ENCODE assay signal across 8 cellular contexts in genomic region chr4:105709081-105709450, GRCh38. TPM values are rescaled to one million over a fixed set of nuclear protein-coding genes. Genes with fewer than 3 reads are reported as not detected.
DNase-seq lines count a peak whose midpoint lies in the region; ATAC-seq and TF ChIP-seq lines count a peak whose summit lies in the region.

No MANE protein-coding gene starts in this region.

- no peaks in the 10 kb centered on the region for H3K36me3 ChIP-seq in HUES64 (ENCODE audit: insufficient read depth, low read length)

- DNase-seq in SKM-1 treated with dmso at 0.1 percent for 144 hours (lab: John Stamatoyannopoulos, UW; ENCODE audit: unreplicated experiment), result peak; percentile 16
- no peak for DNase-seq in SKM-1 (lab: John Stamatoyannopoulos, UW; ENCODE audit: unreplicated experiment)
- peak; percentile 9 to 22 for DNase-seq in activated T-cell treated with anti-CD3 and anti-CD28 coated beads, Interleukin-2, amount 50 U/mL, for 72 hours
- DNase-seq in left cardiac atrium, result no peak
- DNase-seq in retinal pigment epithelial cell (ENCODE audit: low read depth), result no peak
- DNase-seq in activated CD8-positive, alpha-beta memory T cell treated with anti-CD3 and anti-CD28 coated beads, Interleukin-2, amount 50 U/mL, for 4 hours, result no peak

- no peaks in the 10 kb centered on the region for H3K27me3 ChIP-seq in HUES64 (ENCODE audit: insufficient read depth, low read length)

- H3K9me3 ChIP-seq in HUES64 (ENCODE audit: insufficient read depth, low read depth, low read length), result no peaks in the 10 kb centered on the region

- H3K27ac Mint-ChIP-seq in activated T-cell treated with anti-CD3 and anti-CD28 coated beads, Interleukin-2, amount 50 U/mL, for 72 hours, result peak overlapping the region; percentile 82

- peaks cover 18% of the 10 kb centered on the region for H3K4me1 ChIP-seq in HUES64 (ENCODE audit: insufficient read depth, low read length)

- peaks cover 3 to 6% of the 10 kb centered on the region in 2 donors for H3K36me3 Mint-ChIP-seq in activated T-cell treated with anti-CD3 and anti-CD28 coated beads, Interleukin-2, amount 50 U/mL, for 72 hours (ENCODE audit: insufficient read depth in 2 of 2)

- TF ChIP-seq CTCF in retinal pigment epithelial cell (conservative IDR thresholded peaks at IDR 0.05; ENCODE audit: low read depth, low read length), result no peak

- H3K4me3 Mint-ChIP-seq in activated T-cell treated with anti-CD3 and anti-CD28 coated beads, Interleukin-2, amount 50 U/mL, for 72 hours, result peak overlapping the region; percentile 94 to 98

- peaks cover 25% of the 10 kb centered on the region for H3K4me1 Mint-ChIP-seq in activated T-cell treated with anti-CD3 and anti-CD28 coated beads, Interleukin-2, amount 50 U/mL, for 72 hours (ENCODE audit: low read depth)

- peak overlapping the region; percentile 93 for H3K9ac ChIP-seq in HUES64 (ENCODE audit: low read depth, low read length)

- peak overlapping the region; percentile 89 for H3K27ac ChIP-seq in HUES64 (ENCODE audit: low read depth, low read length)

- H3K27me3 Mint-ChIP-seq in activated T-cell treated with anti-CD3 and anti-CD28 coated beads, Interleukin-2, amount 50 U/mL, for 72 hours (ENCODE audit: low read depth), result no peaks in the 10 kb centered on the region

- WGBS in HUES64, result 2% methylated on average over 10 of the region's 11 CpGs

- ATAC-seq in GM21619 (IDR thresholded peaks at IDR 0.05; ENCODE audit: unreplicated experiment) (peak; percentile 30), left cardiac atrium (peak; percentile 41 to 52)
- ATAC-seq in activated T-cell treated with anti-CD3 and anti-CD28 coated beads, Interleukin-2, amount 50 U/mL, for 72 hours (replicated peaks in 1 of 2), result peak; percentile 29 to 32

- peaks cover 0 to 2% of the 10 kb centered on the region in 2 donors for H3K9me3 Mint-ChIP-seq in activated T-cell treated with anti-CD3 and anti-CD28 coated beads, Interleukin-2, amount 50 U/mL, for 72 hours

- H3K4me3 ChIP-seq in HUES64 (ENCODE audit: low read length) (peak overlapping the region; percentile 99), retinal pigment epithelial cell (ENCODE audit: low read length) (peak overlapping the region; percentile 93)

- intact Hi-C loops in left cardiac atrium (cut with DNase I), result no loop called here

RNA-seq across cellular contexts. Expression of gene GSTCD, which starts 0.5 kb away (rescaled TPM):
- 20.9 TPM for polyA plus RNA-seq in HUES64 (2013, experiment 1 of 2)
- polyA plus RNA-seq in HUES64 (2013, experiment 2 of 2), result 17.8 TPM
- 10 to 100 TPM; 14.7 to 14.8 TPM for total RNA-seq in activated T-cell treated with anti-CD3 and anti-CD28 coated beads, Interleukin-2, amount 50 U/mL, for 72 hours
- 1 to 10 TPM; 5.0 to 5.4 TPM for total RNA-seq in left cardiac atrium

RNA-seq across cellular contexts. Expression of gene INTS12, which starts 0.6 kb away (rescaled TPM):
- 12.5 TPM for polyA plus RNA-seq in HUES64 (2013, experiment 1 of 2)
- polyA plus RNA-seq in HUES64 (2013, experiment 2 of 2), result 19.3 TPM
- 10 to 100 TPM; 21.4 to 23.3 TPM for total RNA-seq in activated T-cell treated with anti-CD3 and anti-CD28 coated beads, Interleukin-2, amount 50 U/mL, for 72 hours
- total RNA-seq in left cardiac atrium, result 10 to 100 TPM; 18.0 to 19.7 TPM

Comparison
In these comparisons a context has a peak if more than half of its experiments do, and no peak if none do; other contexts are left out.
1. DNase-seq: peak in SKM-1 treated with dmso at 0.1 percent for 144 hours (single experiment) and activated T-cell treated with anti-CD3 and anti-CD28 coated beads, Interleukin-2, amount 50 U/mL, for 72 hours (2 of 2); none in SKM-1 (single experiment), left cardiac atrium (single experiment), retinal pigment epithelial cell (single experiment) and activated CD8-positive, alpha-beta memory T cell treated with anti-CD3 and anti-CD28 coated beads, Interleukin-2, amount 50 U/mL, for 4 hours (single experiment).
2. Peak in every context shown above with its lines, with median percentiles within 50 percentile points of each other: ATAC-seq.